Comparison of ENCODE assay signal across 8 cellular contexts in the genomic region with DNA sequence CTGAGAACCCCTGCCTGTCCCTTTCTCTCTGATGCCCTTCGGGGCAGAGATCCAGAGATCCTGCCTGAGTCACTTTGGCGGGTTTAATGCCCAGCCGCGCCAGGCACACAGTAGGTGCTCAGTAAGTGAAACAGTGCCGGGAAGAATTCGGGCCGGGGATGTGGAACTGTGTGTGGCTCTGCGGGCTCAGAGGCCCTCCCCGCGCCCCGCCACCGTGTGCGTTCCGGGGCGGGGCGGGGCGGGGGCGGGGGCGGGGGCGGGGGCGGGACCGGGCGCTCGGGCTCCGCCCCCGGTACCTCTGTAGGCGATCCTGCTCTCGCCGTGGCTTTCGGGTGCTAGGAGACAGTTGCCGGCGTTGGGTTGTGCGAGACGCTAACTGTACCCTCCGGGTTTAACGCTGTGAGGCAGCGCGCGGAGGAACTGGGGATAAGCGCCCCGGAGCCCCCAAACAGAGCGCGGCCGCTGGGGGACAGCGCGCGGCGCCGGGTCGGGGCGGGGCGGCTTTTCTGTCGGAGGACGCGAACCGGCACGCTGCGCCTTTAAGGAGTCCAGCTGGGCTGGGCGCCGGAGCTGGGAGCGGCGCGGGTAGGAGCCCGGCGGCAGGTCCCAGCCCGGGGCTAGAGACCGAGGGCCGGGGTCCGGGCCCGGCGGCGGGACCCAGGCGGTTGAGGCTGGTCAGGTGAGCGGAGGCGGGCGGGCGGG. TPM values are rescaled to one million over a fixed set of nuclear protein-coding genes. Genes with fewer than 3 reads are reported as not detected.
DNase-seq lines count a peak whose midpoint lies in the region; TF ChIP-seq lines count a peak whose summit lies in the region.

A gene with protein sequence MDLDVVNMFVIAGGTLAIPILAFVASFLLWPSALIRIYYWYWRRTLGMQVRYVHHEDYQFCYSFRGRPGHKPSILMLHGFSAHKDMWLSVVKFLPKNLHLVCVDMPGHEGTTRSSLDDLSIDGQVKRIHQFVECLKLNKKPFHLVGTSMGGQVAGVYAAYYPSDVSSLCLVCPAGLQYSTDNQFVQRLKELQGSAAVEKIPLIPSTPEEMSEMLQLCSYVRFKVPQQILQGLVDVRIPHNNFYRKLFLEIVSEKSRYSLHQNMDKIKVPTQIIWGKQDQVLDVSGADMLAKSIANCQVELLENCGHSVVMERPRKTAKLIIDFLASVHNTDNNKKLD (plus strand): TSS at position 555 of the 702 bp plus-strand sequence. CDS start 18,795 bp downstream, outside the sequence.

- no peaks in the 10 kb centered on the region for H3K36me3 Mint-ChIP-seq in activated naive CD4-positive, alpha-beta T cell treated with anti-CD3 and anti-CD28 coated beads, Interleukin-2, amount 10 ng/mL, durations not matched to agents 7 days and 5 days
- H3K36me3 Mint-ChIP-seq in glutamatergic neuron (ENCODE audit: unreplicated experiment) = no peaks in the 10 kb centered on the region
- H3K36me3 Mint-ChIP-seq in osteocyte (ENCODE audit: unreplicated experiment) = no peaks in the 10 kb centered on the region

- peak within 1 kb of the TSS; percentile 78 for H3K27ac Mint-ChIP-seq in activated naive CD4-positive, alpha-beta T cell treated with anti-CD3 and anti-CD28 coated beads, Interleukin-2, amount 10 ng/mL, durations not matched to agents 7 days and 5 days
- peak within 1 kb of the TSS; percentile 84 for H3K27ac Mint-ChIP-seq in glutamatergic neuron (ENCODE audit: unreplicated experiment)
- peak within 1 kb of the TSS; percentile 47 for H3K27ac Mint-ChIP-seq in osteocyte (ENCODE audit: unreplicated experiment)

- H3K27me3 Mint-ChIP-seq in activated naive CD4-positive, alpha-beta T cell treated with anti-CD3 and anti-CD28 coated beads, Interleukin-2, amount 10 ng/mL, durations not matched to agents 7 days and 5 days = peaks cover 54% of the 10 kb centered on the region
- H3K27me3 Mint-ChIP-seq in glutamatergic neuron (ENCODE audit: unreplicated experiment) (peaks cover 10% of the 10 kb centered on the region), osteocyte (ENCODE audit: unreplicated experiment) (peaks cover 1% of the 10 kb centered on the region)

- H3K4me3 Mint-ChIP-seq in activated naive CD4-positive, alpha-beta T cell treated with anti-CD3 and anti-CD28 coated beads, Interleukin-2, amount 10 ng/mL, durations not matched to agents 7 days and 5 days = peak within 1 kb of the TSS; percentile 87
- H3K4me3 Mint-ChIP-seq in glutamatergic neuron (ENCODE audit: unreplicated experiment) (peak within 1 kb of the TSS; percentile 97), osteocyte (ENCODE audit: unreplicated experiment) (peak within 1 kb of the TSS; percentile 84)

- H3K4me1 ChIP-seq in SJCRH30 (no peaks in the 10 kb centered on the region), thymus (ENCODE audit: control insufficient read depth, insufficient read depth, low read length) (peaks cover 7% of the 10 kb centered on the region)

- H3K4me1 Mint-ChIP-seq in activated naive CD4-positive, alpha-beta T cell treated with anti-CD3 and anti-CD28 coated beads, Interleukin-2, amount 10 ng/mL, durations not matched to agents 7 days and 5 days = peaks cover 15% of the 10 kb centered on the region
- H3K4me1 Mint-ChIP-seq in glutamatergic neuron (ENCODE audit: low read depth, unreplicated experiment) (peaks cover 44% of the 10 kb centered on the region), osteocyte (ENCODE audit: unreplicated experiment) (peaks cover 19% of the 10 kb centered on the region)

- H3K4me3 ChIP-seq in SJCRH30 (peak within 1 kb of the TSS; percentile 85), thymus (ENCODE audit: low read length) (peak within 1 kb of the TSS; percentile 86)

- CTCF ChIA-PET in activated naive CD4-positive, alpha-beta T cell treated with anti-CD3 and anti-CD28 coated beads, Interleukin-2, amount 10 ng/mL, durations not matched to agents 7 days and 5 days (lab: Charles Lee) = interaction anchor here (1.6 to 3.0 kb wide), 5 partner anchors 58 to 255 kb away, joined by 3 to 14 read pairs (median 4); a partner anchor contains a TSS

- H3K27me3 ChIP-seq in SJCRH30 (no peaks in the 10 kb centered on the region), thymus (ENCODE audit: control insufficient read depth, insufficient read depth) (peaks cover 3% of the 10 kb centered on the region)

- no peaks in the 10 kb centered on the region for H3K9me3 ChIP-seq in SJCRH30 (replicated peaks)
- H3K9me3 ChIP-seq in thymus (ENCODE audit: control insufficient read depth) = no peaks in the 10 kb centered on the region

- H3K27ac ChIP-seq in SJCRH30 (no peak within 1 kb of the TSS), thymus (ENCODE audit: low read depth) (peak within 1 kb of the TSS; percentile 91)

- under 1% methylated on average over 77 of the region's 77 CpGs for WGBS in thymus

- no peaks in the 10 kb centered on the region for H3K9me3 Mint-ChIP-seq in activated naive CD4-positive, alpha-beta T cell treated with anti-CD3 and anti-CD28 coated beads, Interleukin-2, amount 10 ng/mL, durations not matched to agents 7 days and 5 days
- H3K9me3 Mint-ChIP-seq in glutamatergic neuron (ENCODE audit: unreplicated experiment) (peaks cover 11% of the 10 kb centered on the region), osteocyte (ENCODE audit: unreplicated experiment) (no peaks in the 10 kb centered on the region)

- peak; percentile 14 for DNase-seq in DMS 273 treated with DMSO at 0.1 percent for 48 hours (lab: John Stamatoyannopoulos, UW)
- DNase-seq in GM20000 (ENCODE audit: low spot score) = peak; percentile 92
- DNase-seq in HT-29 (ENCODE audit: low spot score) = peak; percentile 59
- peak; percentile 57 to 67 for DNase-seq in SJCRH30
- peak; percentile 82 for DNase-seq in activated naive CD4-positive, alpha-beta T cell treated with anti-CD3 and anti-CD28 coated beads, Interleukin-2, amount 10 ng/mL, durations not matched to agents 7 days and 5 days
- peak; percentile 87 for DNase-seq in glutamatergic neuron
- peak; percentile 90 for DNase-seq in osteocyte (ENCODE audit: extremely low spot score, unreplicated experiment)

- TF ChIP-seq CTCF in GM20000 (IDR thresholded peaks at IDR 0.05; ENCODE audit: extremely low read depth, missing control alignments) (peak; percentile 14), glutamatergic neuron (IDR thresholded peaks at IDR 0.05; ENCODE audit: partially characterized antibody, unreplicated experiment) (no peak), osteocyte (IDR thresholded peaks at IDR 0.05) (peak; percentile 43)

- H3K36me3 ChIP-seq in SJCRH30 = no peaks in the 10 kb centered on the region
- no peaks in the 10 kb centered on the region for H3K36me3 ChIP-seq in thymus (ENCODE audit: control insufficient read depth, insufficient read depth)

RNA-seq across cellular contexts. Expression of the gene that starts here (rescaled TPM):
- total RNA-seq in HT-29 (2014; rRNA removed; shearing (Covaris generic)) = 6.1 and 10.5 TPM in 2 replicates
- 4.3 and 4.6 TPM in 2 replicates for total RNA-seq in SJCRH30 (2014; rRNA removed; shearing (Covaris generic))
- total RNA-seq in glutamatergic neuron (ENCODE audit: unreplicated experiment) (46.0 TPM), osteocyte (7.4 and 7.8 TPM in 2 replicates)
- polyA plus RNA-seq in thymus = 7.6 TPM

Comparison
In these comparisons a context has a peak if more than half of its experiments do, and no peak if none do; other contexts are left out.
1. DNase-seq: peak in every context shown above with its lines; median percentile 92 in GM20000; 90 in osteocyte; 87 in glutamatergic neuron; 82 in activated naive CD4-positive, alpha-beta T cell treated with anti-CD3 and anti-CD28 coated beads, Interleukin-2, amount 10 ng/mL, durations not matched to agents 7 days and 5 days; 62 in SJCRH30; 59 in HT-29; 14 in DMS 273 treated with DMSO at 0.1 percent for 48 hours.